22 cellular contexts compared by ENCODE assay signal in the genomic region with DNA sequence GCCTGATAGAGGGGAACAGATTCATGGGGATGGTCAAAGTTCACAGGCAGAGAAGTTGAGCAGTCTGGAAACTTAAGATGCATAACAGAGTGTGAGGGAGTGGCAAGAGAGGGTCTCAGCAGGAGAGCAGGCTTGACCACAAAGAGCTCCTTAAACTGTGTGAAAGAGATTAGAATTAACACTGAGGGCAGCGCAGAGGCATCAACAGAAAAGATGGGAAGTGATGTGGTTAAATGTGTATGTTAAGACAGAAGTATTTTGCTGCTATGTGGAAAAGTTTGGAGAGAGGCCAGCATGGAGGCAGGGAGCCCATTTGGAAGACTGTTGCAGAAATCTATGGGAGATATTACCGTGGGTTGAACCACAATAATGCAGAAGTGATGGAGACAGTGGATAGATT.
"Had no signal": no experiment of that assay in that cellular context is flagged by ENCODE, and none has a peak within 500 bp of the region (broad histone marks: within the 10 kb centered on the region; RNA-seq: fewer than 3 reads in every experiment).

No MANE protein-coding gene starts in this region.

- DNase-seq: activated CD4-positive, alpha-beta T cell treated with anti-CD3 and anti-CD28 coated beads for 36 hours; activated CD4-positive, alpha-beta T cell treated with anti-CD3 and anti-CD28 coated beads, Interleukin-2, amount 50 U/mL, for 4 hours; activated CD8-positive, alpha-beta memory T cell treated with anti-CD3 and anti-CD28 coated beads for 24 hours; activated CD8-positive, alpha-beta memory T cell treated with anti-CD3 and anti-CD28 coated beads, Interleukin-2, amount 50 U/mL, for 48 hours; activated naive CD4-positive, alpha-beta T cell treated with Interleukin-2 at 50 U/mL for 16 hours; activated naive CD8-positive, alpha-beta T cell treated with anti-CD3 and anti-CD28 coated beads for 36 hours; activated T-cell treated with anti-CD3 and anti-CD28 coated beads, Interleukin-2, amount 50 U/mL, for 48 hours; amniotic stem cell; body of pancreas; foreskin keratinocyte; kidney glomerular epithelial cell; left lung; natural killer cell; right cardiac atrium; stimulated activated CD4-positive, alpha-beta T cell treated with anti-CD3 and anti-CD28 coated beads, Interleukin-4, amount 100 ng/mL, for 4 hours; substantia nigra; T-cell; thyroid gland had no signal

- H3K4me3 ChIP-seq: body of pancreas, cardiac muscle cell, left lung, lung, thyroid gland had no signal

- H3K36me3 ChIP-seq: cardiac muscle cell, left lung, thyroid gland had no signal

- H3K9me3 ChIP-seq: body of pancreas, left lung, thyroid gland had no signal

- FAIRE-seq: endometrium had no signal

- H3K27me3 ChIP-seq: body of pancreas, cardiac muscle cell, left lung, thyroid gland had no signal

- H3K4me1 ChIP-seq: body of pancreas, foreskin keratinocyte, left lung, parathyroid adenoma, thyroid gland had no signal

- H3K27ac ChIP-seq: body of pancreas, cardiac muscle cell, foreskin keratinocyte, left lung, parathyroid adenoma, thyroid gland had no signal
